ENCODE assay signal across 20 cellular contexts in the genomic region with DNA sequence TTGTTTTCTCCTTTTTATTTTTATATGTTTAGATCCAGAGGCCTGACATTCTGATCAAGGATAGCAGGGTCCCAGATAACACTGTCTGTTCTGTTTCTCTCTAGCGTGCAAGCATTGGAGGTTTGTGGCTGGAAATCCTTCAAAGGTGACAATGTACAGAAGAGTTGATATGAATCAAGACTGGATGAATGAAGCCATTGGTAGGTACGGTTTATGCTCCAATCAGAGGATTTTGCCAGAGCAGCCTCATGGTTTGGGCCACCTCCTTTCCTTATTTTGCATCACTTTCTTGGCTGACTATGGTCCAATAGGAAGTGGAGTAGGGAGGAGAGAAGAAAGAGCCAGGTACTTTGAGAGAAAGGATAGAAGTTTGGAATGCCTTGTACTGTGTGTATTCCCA.
DNase-seq lines count a peak whose midpoint lies in the region; ATAC-seq, FAIRE-seq and TF ChIP-seq lines count a peak whose summit lies in the region.
"Had no signal": no experiment of that assay in that cellular context is flagged by ENCODE, and none has a peak within 500 bp of the region (broad histone marks: within the 10 kb centered on the region; RNA-seq: fewer than 3 reads in every experiment).

No MANE protein-coding gene starts in this region.

- H3K4me3 ChIP-seq in PC-3 (ENCODE audit: low read length), result no peak overlapping the region
- no peak overlapping the region for H3K4me3 ChIP-seq in skin epidermis
- H3K4me3 ChIP-seq in psoas muscle, result no peak overlapping the region
- H3K4me3 ChIP-seq: PC-9, SJSA1 had no signal

- H3K36me3 ChIP-seq in PC-3 (ENCODE audit: low read depth, low read length) (no peaks in the 10 kb centered on the region), psoas muscle (ENCODE audit: insufficient read depth in 1 of 2, low read depth in 1 of 2) (no peaks in the 10 kb centered on the region)
- H3K36me3 ChIP-seq: SJSA1 had no signal

- no peak for TF ChIP-seq CTCF in Calu3 (IDR thresholded peaks at IDR 0.05; ENCODE audit: unreplicated experiment)
- TF ChIP-seq CTCF in PC-3 (conservative IDR thresholded peaks at IDR 0.05; ENCODE audit: low read depth, low read length), result no peak
- TF ChIP-seq CTCF in chondrocyte (IDR thresholded peaks at IDR 0.05), result no peak
- TF ChIP-seq CTCF in psoas muscle (IDR thresholded peaks at IDR 0.05), result no peak

- H3K27ac Mint-ChIP-seq in Calu3 (ENCODE audit: unreplicated experiment), result peak overlapping the region; percentile 90
- H3K27ac Mint-ChIP-seq in chondrocyte (ENCODE audit: unreplicated experiment), result peak overlapping the region; percentile 92

- no peaks in the 10 kb centered on the region for H4K20me1 ChIP-seq in PC-3 (ENCODE audit: low read length)

- H3K27me3 Mint-ChIP-seq in Calu3 (ENCODE audit: unreplicated experiment) (no peaks in the 10 kb centered on the region), chondrocyte (ENCODE audit: low read depth) (no peaks in the 10 kb centered on the region)

- H3K4me1 Mint-ChIP-seq in Calu3 (ENCODE audit: low read depth, unreplicated experiment) (peaks cover 47% of the 10 kb centered on the region), chondrocyte (ENCODE audit: low read depth) (peaks cover 61% of the 10 kb centered on the region)

- CTCF ChIA-PET in Calu3 (lab: Charles Lee), result no interaction called here
- CTCF ChIA-PET in PC-3 (lab: Charles Lee), result no interaction called here

- ATAC-seq in PC-3 (no peak), psoas muscle (no peak)

- H3F3A ChIP-seq in PC-3 (ENCODE audit: low read length, unreplicated experiment), result peaks cover 6% of the 10 kb centered on the region

- H3K36me3 Mint-ChIP-seq in Calu3 (ENCODE audit: insufficient read depth, unreplicated experiment), result no peaks in the 10 kb centered on the region
- H3K36me3 Mint-ChIP-seq in chondrocyte (ENCODE audit: low read depth), result no peaks in the 10 kb centered on the region

- no peaks in the 10 kb centered on the region for H3K9me3 ChIP-seq in PC-3 (ENCODE audit: low read length)
- H3K9me3 ChIP-seq in psoas muscle, result no peaks in the 10 kb centered on the region
- H3K9me3 ChIP-seq: SJSA1 had no signal

- H3K79me2 ChIP-seq in PC-3 (ENCODE audit: low read length), result no peaks in the 10 kb centered on the region

- H3K9me3 Mint-ChIP-seq in Calu3 (ENCODE audit: low read depth, unreplicated experiment), result no peaks in the 10 kb centered on the region
- no peaks in the 10 kb centered on the region for H3K9me3 Mint-ChIP-seq in chondrocyte (ENCODE audit: low read depth)

- H3K4me3 Mint-ChIP-seq in Calu3 (ENCODE audit: low read depth, unreplicated experiment) (peak overlapping the region; percentile 6), chondrocyte (ENCODE audit: unreplicated experiment) (no peak overlapping the region)

- intact Hi-C loops in Calu3 (cut with micrococcal nuclease; ENCODE audit: unreplicated experiment) (loop anchor here (5.0 kb wide), 1 partner anchor 49 kb away; no protein-coding TSS in a partner anchor), PC-3 (cut with micrococcal nuclease) (loop anchor here (10.0 kb wide), 1 partner anchor 234 kb away; no protein-coding TSS in a partner anchor), psoas muscle (cut with DNase I) (no loop called here)

- H3K27ac ChIP-seq in PC-3 (ENCODE audit: low read length) (peak overlapping the region; percentile 64), skin epidermis (peak overlapping the region in 11 of 21 experiments; percentile 15 to 80 (median 61)), psoas muscle (no peak overlapping the region)
- H3K27ac ChIP-seq: PC-9, RWPE1, SJSA1 had no signal

- POLR2A ChIA-PET in PC-3 (lab: Charles Lee; ENCODE audit: unreplicated experiment), result no interaction called here

- peak overlapping the region; percentile 24 for H3K4me2 ChIP-seq in PC-3 (ENCODE audit: low read length)
- H3K4me2 ChIP-seq: PC-9 had no signal

- BruUV-seq in Calu3 (replicated peaks; lab: Mats Ljungman, UMichigan), result no TSS peak
- BruUV-seq in PC-3 (replicated peaks; lab: Mats Ljungman, UMichigan), result TSS peak; percentile 19

- 75 to 79% (median 78%) methylated on average over 2 of the region's 2 CpGs for WGBS in psoas muscle, 3 donors

- no peaks in the 10 kb centered on the region for H3K9me2 ChIP-seq in PC-3 (replicated peaks; ENCODE audit: low read length)

- H3K27me3 ChIP-seq in PC-3 (ENCODE audit: low read length) (no peaks in the 10 kb centered on the region), psoas muscle (ENCODE audit: insufficient read depth in 3 of 3, low read length in 2 of 3) (no peaks in the 10 kb centered on the region)
- H3K27me3 ChIP-seq: SJSA1 had no signal

- H3K4me1 ChIP-seq in PC-3 (ENCODE audit: insufficient read depth, low read length), result peaks cover 41% of the 10 kb centered on the region
- peaks cover 9% of the 10 kb centered on the region for H3K4me1 ChIP-seq in psoas muscle

- 0 out of 2 replicates have a peak overlapping the region, but pooled peaks have one; percentile 2 for H2AFZ ChIP-seq in PC-3 (ENCODE audit: low read length)
- H2AFZ ChIP-seq: PC-9 had no signal

- DNase-seq in Calu3 (peak; percentile 7), PC-3 (no peak), chondrocyte (ENCODE audit: low spot score) (no peak), psoas muscle (no peak), urothelium cell line (ENCODE audit: low spot score) (no peak)
- no peak for DNase-seq in stimulated activated CD4-positive, alpha-beta T cell treated with anti-CD3 and anti-CD28 coated beads, Interleukin-2, amount 100 ng/mL, for 24 hours
- DNase-seq: ACHN, C1 segment of cervical spinal cord, DMS 273 treated with DMSO at 0.1 percent for 48 hours, DND-41, KBM-7, MV-4-11, NCI-H187, NCI-H2107, NCI-H524 treated with DMSO at 0.1 percent for 48 hours, PC-9 had no signal

- no peak for FAIRE-seq in urothelium cell line (lab: Jason Lieb, UNC)
- FAIRE-seq: H54 had no signal

- H3K9ac ChIP-seq in PC-3 (ENCODE audit: low read length), result no peak overlapping the region

Comparison
In these comparisons a context has a peak if more than half of its experiments do, and no peak if none do; other contexts are left out.
1. intact Hi-C loops: an anchor here in Calu3 (5.0 kb wide) and PC-3 (10.0 kb wide); none called in psoas muscle.